In the genomic region with DNA sequence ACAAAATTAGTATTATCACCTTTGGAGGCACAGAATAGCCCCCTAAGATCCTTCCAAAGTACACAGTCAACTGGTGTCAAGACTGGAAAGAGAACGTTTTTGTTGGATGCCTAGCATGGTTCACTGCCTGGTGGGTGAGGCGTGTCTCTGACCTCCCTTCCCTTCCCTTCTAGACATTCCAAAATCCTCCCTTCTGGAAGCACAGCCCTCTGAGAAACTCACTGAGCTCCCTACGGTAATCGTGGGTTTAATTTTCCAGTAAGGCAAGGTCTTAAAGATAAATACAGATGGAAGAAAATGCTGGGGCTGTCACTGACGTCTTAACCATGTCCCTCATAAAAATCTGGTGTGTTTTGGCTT, we compare ENCODE assay signal across 14 cellular contexts.
"Had no signal": no experiment of that assay in that cellular context is flagged by ENCODE, and none has a peak within 500 bp of the region (broad histone marks: within the 10 kb centered on the region; RNA-seq: fewer than 3 reads in every experiment).

No MANE protein-coding gene starts in this region.

- H3K27ac ChIP-seq: cardiac muscle cell, colonic mucosa, epithelial cell of prostate, testis had no signal

- DNase-seq: activated CD4-positive, alpha-beta T cell treated with anti-CD3 and anti-CD28 coated beads for 36 hours; activated CD8-positive, alpha-beta memory T cell treated with anti-CD3 and anti-CD28 coated beads, Interleukin-2, amount 50 U/mL, for 4 hours; activated CD8-positive, alpha-beta T cell treated with anti-CD3 and anti-CD28 coated beads for 36 hours; activated naive CD8-positive, alpha-beta T cell treated with anti-CD3 and anti-CD28 coated beads, Interleukin-2, amount 10 ng/mL, durations not matched to agents 7 days and 5 days; activated T-cell treated with anti-CD3 and anti-CD28 coated beads, Interleukin-2, amount 50 U/mL, for 72 hours; colonic mucosa; effector CD8-positive, alpha-beta T cell; mucosa of descending colon; stimulated activated CD4-positive, alpha-beta T cell treated with anti-CD3 and anti-CD28 coated beads, Interleukin-15, amount 100 ng/mL, for 24 hours; stimulated activated CD4-positive, alpha-beta T cell treated with anti-CD3 and anti-CD28 coated beads, Interleukin-4, amount 100 ng/mL, for 24 hours; stimulated activated naive CD8-positive, alpha-beta T cell treated with anti-CD3 and anti-CD28 coated beads, Interleukin-15, amount 100 ng/mL, for 72 hours; testis had no signal

- H3K27me3 ChIP-seq: cardiac muscle cell, colonic mucosa, testis had no signal

- H3K4me3 ChIP-seq: cardiac muscle cell, colonic mucosa, mucosa of descending colon, testis had no signal

- H3K36me3 ChIP-seq: cardiac muscle cell, colonic mucosa had no signal

- H3K9me3 ChIP-seq: colonic mucosa, mucosa of descending colon, testis had no signal

- H3K4me1 ChIP-seq: colonic mucosa, testis had no signal

- ATAC-seq: activated CD4-positive, alpha-beta T cell treated with anti-CD3 and anti-CD28 coated beads for 36 hours; activated CD8-positive, alpha-beta T cell treated with anti-CD3 and anti-CD28 coated beads for 36 hours; activated T-cell treated with anti-CD3 and anti-CD28 coated beads, Interleukin-2, amount 50 U/mL, for 72 hours; mucosa of descending colon; stimulated activated naive CD8-positive, alpha-beta T cell treated with anti-CD3 and anti-CD28 coated beads, Interleukin-15, amount 100 ng/mL, for 72 hours had no signal
